In the genomic region with DNA sequence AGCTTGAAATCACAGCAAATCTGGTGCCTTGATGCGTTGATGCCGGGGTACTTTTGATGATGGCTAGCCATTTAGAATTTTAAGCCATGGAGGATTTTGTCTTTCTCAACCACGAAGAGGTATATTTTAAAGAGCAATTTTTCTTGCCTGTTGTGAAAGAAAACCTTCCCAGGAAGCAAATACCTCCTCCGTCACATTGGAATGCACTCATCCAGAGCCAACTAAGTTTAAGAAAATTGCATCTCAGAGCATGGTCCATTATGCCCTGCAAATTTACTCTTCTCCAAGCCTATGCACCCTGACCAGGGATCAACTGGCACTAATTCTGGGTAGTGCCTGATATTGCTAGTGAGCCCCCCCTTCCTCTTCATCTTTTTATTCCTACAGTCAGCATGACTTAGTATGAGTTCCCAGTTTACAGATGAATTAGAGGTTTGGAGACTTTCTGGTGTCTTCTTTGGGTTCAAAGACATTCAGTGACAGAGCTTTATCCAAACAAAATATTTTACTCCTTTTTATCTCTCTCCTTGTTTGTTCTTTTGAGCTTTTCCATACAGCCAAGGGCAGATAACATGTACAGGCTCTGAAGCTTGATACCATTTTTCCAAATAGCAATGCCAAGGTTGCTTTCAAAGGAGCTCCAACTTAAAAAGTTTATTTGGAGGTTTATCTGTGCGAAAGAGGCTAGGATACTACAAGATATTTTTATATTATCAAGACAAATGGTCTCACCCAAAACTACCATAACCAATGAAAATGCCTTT, we compare ENCODE assay signal across 1 cellular context.
TF ChIP-seq lines count a peak whose summit lies in the region.

No MANE protein-coding gene starts in this region.

TF ChIP-seq in SK-N-SH, 30 proteins besides CTCF, POLR2A, EP300 and RAD21 (continued from another document):
- no peak for TF ChIP-seq POLR2AphosphoS5 (IDR thresholded peaks at IDR 0.05; ENCODE audit: low read depth, low read length)
- TF ChIP-seq, protein P1, sequence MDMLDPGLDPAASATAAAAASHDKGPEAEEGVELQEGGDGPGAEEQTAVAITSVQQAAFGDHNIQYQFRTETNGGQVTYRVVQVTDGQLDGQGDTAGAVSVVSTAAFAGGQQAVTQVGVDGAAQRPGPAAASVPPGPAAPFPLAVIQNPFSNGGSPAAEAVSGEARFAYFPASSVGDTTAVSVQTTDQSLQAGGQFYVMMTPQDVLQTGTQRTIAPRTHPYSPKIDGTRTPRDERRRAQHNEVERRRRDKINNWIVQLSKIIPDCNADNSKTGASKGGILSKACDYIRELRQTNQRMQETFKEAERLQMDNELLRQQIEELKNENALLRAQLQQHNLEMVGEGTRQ (IDR thresholded peaks at IDR 0.05; ENCODE audit: borderline replicate concordance, low read depth, low read length), result no peak
